ENCODE assay signal across 8 cellular contexts in the genomic region with DNA sequence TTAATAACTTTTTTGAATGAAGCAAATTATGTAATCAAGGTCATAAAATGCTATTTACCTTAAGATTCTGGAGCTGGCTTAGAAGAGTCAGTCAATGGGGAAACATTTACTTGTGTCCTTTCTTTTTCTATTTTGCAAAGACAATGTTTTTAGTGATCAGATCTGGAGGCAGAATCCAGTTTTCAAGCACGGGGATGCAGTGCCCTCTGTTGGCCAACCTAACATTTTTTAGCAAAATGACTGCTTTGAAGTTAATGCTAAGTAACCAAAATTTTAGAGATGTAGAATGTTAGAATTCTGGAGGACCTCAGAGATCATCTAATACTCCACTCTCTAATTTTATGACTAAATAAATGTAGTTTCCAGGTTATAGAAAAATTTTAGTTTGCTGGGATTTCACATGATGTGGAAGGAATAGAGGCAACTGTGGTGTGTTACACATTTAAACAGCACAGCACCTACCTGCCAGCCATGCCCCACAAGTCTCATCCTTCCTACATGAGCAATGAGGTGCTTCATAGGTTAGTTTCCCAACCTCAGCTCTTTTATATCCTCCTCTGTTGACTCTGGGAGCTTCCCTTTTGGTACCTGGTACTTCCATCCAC. TPM values are rescaled to one million over a fixed set of nuclear protein-coding genes. Genes with fewer than 3 reads are reported as not detected.
A peak's percentile ranks its signal among the peaks of the same experiment; 100 is the strongest.
DNase-seq lines count a peak whose midpoint lies in the region; ATAC-seq, FAIRE-seq and TF ChIP-seq lines count a peak whose summit lies in the region.

No MANE protein-coding gene starts in this region.

- H3K36me3 ChIP-seq in DND-41 (ENCODE audit: insufficient read depth, low read length) (no peaks in the 10 kb centered on the region), brain microvascular endothelial cell (replicated peaks) (no peaks in the 10 kb centered on the region), HepG2 (replicated peaks in 1 of 2; ENCODE audit: control insufficient read depth in 1 of 2, insufficient read depth in 2 of 2, low read length in 2 of 2) (no peaks in the 10 kb centered on the region)

- TF ChIP-seq POLR2A in HepG2 (IDR thresholded peaks at IDR 0.05; ENCODE audit: insufficient read depth in 1 of 2, low read depth in 2 of 2, low read length in 2 of 2): no peak

- no peak for TF ChIP-seq RAD21 in HepG2 (CRISPR knock-in tag; IDR thresholded peaks at IDR 0.05)

- CTCF ChIA-PET in HepG2 (lab: Yijun Ruan, JAX; ENCODE audit: low intra/inter-chr PET ratio, low total read pairs): interaction anchor here (0.9 to 1.7 kb wide), 3 partner anchors 198 to 566 kb away, joined by 3 to 5 read pairs (median 4); no protein-coding TSS in a partner anchor

- H3K27me3 ChIP-seq in DND-41 (ENCODE audit: insufficient read depth, low read length, poor library complexity) (peaks cover 2% of the 10 kb centered on the region), brain microvascular endothelial cell (replicated peaks) (no peaks in the 10 kb centered on the region), HepG2 (ENCODE audit: control insufficient read depth in 1 of 2, insufficient read depth in 2 of 2, low read length in 2 of 2) (peaks cover 0 to 3% of the 10 kb centered on the region in 2 experiments; a peak in 1 of 5 replicates)

- in situ Hi-C loops in brain microvascular endothelial cell (cut with HindIII; ENCODE audit: low pct_ligation_motif_present, low sequenced_read_pairs): no loop called here
- in situ Hi-C loops in HepG2 (cut with HindIII; ENCODE audit: extremely low pct_ligation_motif_present, low pct_unique_long_range_greater_than_20kb): no loop called here

- POLR2A ChIA-PET in HepG2 (lab: Yijun Ruan, JAX): no interaction called here

- H3K4me2 ChIP-seq in DND-41 (ENCODE audit: insufficient read depth, low read length): no peak overlapping the region
- no peak overlapping the region for H3K4me2 ChIP-seq in HepG2 (ENCODE audit: low read depth, low read length)

- no peaks in the 10 kb centered on the region for H4K20me1 ChIP-seq in DND-41 (ENCODE audit: insufficient read depth, low read length)
- H4K20me1 ChIP-seq in HepG2 (ENCODE audit: insufficient read depth, low read length): no peaks in the 10 kb centered on the region

- H3K9me3 ChIP-seq in DND-41 (ENCODE audit: insufficient read depth, low read length, severe bottlenecking): no peaks in the 10 kb centered on the region
- no peaks in the 10 kb centered on the region for H3K9me3 ChIP-seq in HepG2 (ENCODE audit: low read length)

- H3K27ac ChIP-seq in DND-41 (ENCODE audit: low read length) (no peak overlapping the region), brain microvascular endothelial cell (no peak overlapping the region), HepG2 (ENCODE audit: extremely low read length, insufficient read depth, low read length) (no peak overlapping the region)

- H3K9ac ChIP-seq in DND-41 (ENCODE audit: low read depth, low read length) (no peak overlapping the region), HepG2 (ENCODE audit: insufficient read depth, low read depth, low read length) (no peak overlapping the region)

- DNase-seq in DND-41 (peak; percentile 58), UCSD-AML1 (lab: John Stamatoyannopoulos, UW; ENCODE audit: unreplicated experiment) (peak; percentile 44), brain microvascular endothelial cell (peak; percentile 38), HepG2 (ENCODE audit: low spot score) (peak; percentile 23), SK-N-DZ (ENCODE audit: low spot score) (no peak)
- peak; percentile 41 for DNase-seq in Jurkat, Clone E6-1 (ENCODE audit: low read depth, low spot score)
- DNase-seq in stimulated activated CD8-positive, alpha-beta memory T cell treated with anti-CD3 and anti-CD28 coated beads, Interleukin-2, amount 100 ng/mL, for 1 hour (ENCODE audit: low read depth in 2 of 2): peak; percentile 15 to 43

- TF ChIP-seq EP300 in HepG2 (IDR thresholded peaks at IDR 0.05; ENCODE audit: low read depth in 2 of 2, low read length in 2 of 2) (no peak), HepG2 (CRISPR knock-in tag; IDR thresholded peaks at IDR 0.05; ENCODE audit: borderline replicate concordance) (no peak)

- intact Hi-C loops in HepG2 (cut with micrococcal nuclease; ENCODE audit: unreplicated experiment): loop anchor here (1.0 to 10.0 kb wide), 2 partner anchors 443 to 1035 kb away; no protein-coding TSS in a partner anchor

- H2AFZ ChIP-seq in DND-41 (ENCODE audit: low read depth, low read length) (no peak overlapping the region), HepG2 (ENCODE audit: low read length) (no peak overlapping the region)

- 0% methylated on average over 1 of the region's 1 CpG for WGBS in HepG2 (ENCODE audit: low lambda C conversion rate)

- H3K79me2 ChIP-seq in DND-41 (ENCODE audit: insufficient read depth, low read length) (no peaks in the 10 kb centered on the region), HepG2 (ENCODE audit: insufficient read depth, low read length) (no peaks in the 10 kb centered on the region)

- no TSS peak for BruUV-seq in HepG2 (replicated peaks; lab: Mats Ljungman, UMichigan)

- TF ChIP-seq CTCF in DND-41 (IDR thresholded peaks at IDR 0.05; ENCODE audit: borderline replicate concordance, extremely low read depth, low read length, poor library complexity, severe bottlenecking) (peak; percentile 70), brain microvascular endothelial cell (IDR thresholded peaks at IDR 0.05; ENCODE audit: low read depth, low read length, missing control alignments) (peak; percentile 77), HepG2 (CRISPR knock-in tag; IDR thresholded peaks at IDR 0.05) (peak; percentile 72)

- no peak overlapping the region for H3K4me3 ChIP-seq in DND-41 (ENCODE audit: low read depth in 1 of 2, low read length in 2 of 2)
- no peak overlapping the region for H3K4me3 ChIP-seq in Jurkat, Clone E6-1 (ENCODE audit: low read length)
- no peak overlapping the region for H3K4me3 ChIP-seq in brain microvascular endothelial cell (ENCODE audit: low read depth, low read length)
- H3K4me3 ChIP-seq in HepG2 (replicated peaks in 1 of 3; ENCODE audit: insufficient read depth in 1 of 3, low read depth in 2 of 3, low read length in 3 of 3): no peak overlapping the region

- FAIRE-seq in HepG2 (lab: Jason Lieb, UNC): peak; percentile 23

- ATAC-seq in DND-41 (ENCODE audit: insufficient read depth, low read depth): peak; percentile 59; the same call in 1 of the 3 replicates
- peak; percentile 53; the same call in 2 of the 3 replicates for ATAC-seq in HepG2
- ATAC-seq in HG02938 (IDR thresholded peaks at IDR 0.05; ENCODE audit: unreplicated experiment): no peak

- H3K4me1 ChIP-seq in DND-41 (ENCODE audit: insufficient read depth, low read length) (no peaks in the 10 kb centered on the region), HepG2 (ENCODE audit: insufficient read depth, low read length) (no peaks in the 10 kb centered on the region)

RNA-seq across cellular contexts. Expression of gene SLC9A4, which starts 23.6 kb away (rescaled TPM):
- not detected for polyA plus RNA-seq in Jurkat, Clone E6-1 (2012; ENCODE audit: insufficient read depth, insufficient read length)
- not detected in 2 replicates for total RNA-seq in HepG2 (2016; rRNA removed; fragmentation: Illumina TruSeq; extraction: Trizol)
- total RNA-seq in HepG2 (2016; cell fraction: cytosol; rRNA removed; fragmentation: Illumina TruSeq; extraction: Trizol; ENCODE audit: low read depth): not detected in 2 replicates
- total RNA-seq in HepG2 (2016; cell fraction: insoluble cytoplasmic fraction; rRNA removed; fragmentation: Illumina TruSeq; extraction: Trizol): not detected in 2 replicates
- total RNA-seq in HepG2 (2016; cell fraction: membrane; rRNA removed; fragmentation: Illumina TruSeq; extraction: Trizol): not detected in 2 replicates
- total RNA-seq in HepG2 (2016; cell fraction: nucleus; rRNA removed; fragmentation: Illumina TruSeq; extraction: Trizol): not detected in 2 replicates
- polyA plus RNA-seq in HepG2 (2011; rRNA removed): not detected in 2 replicates
- not detected in 2 replicates for polyA plus RNA-seq in HepG2 (2011; cell fraction: cytosol; rRNA removed)
- polyA plus RNA-seq in HepG2 (2011; cell fraction: nucleus; rRNA removed): not detected in 2 replicates
- polyA plus RNA-seq in HepG2 (2012): not detected in 2 replicates
- not detected in 2 replicates for polyA plus RNA-seq in HepG2 (2016; cell fraction: cytosol; fragmentation: Illumina TruSeq; extraction: Trizol; ENCODE audit: low read depth)
- polyA plus RNA-seq in HepG2 (2016; cell fraction: insoluble cytoplasmic fraction; fragmentation: Illumina TruSeq; extraction: Trizol; ENCODE audit: low read depth): not detected in 2 replicates
- polyA plus RNA-seq in HepG2 (2016; cell fraction: membrane; fragmentation: Illumina TruSeq; extraction: Trizol; ENCODE audit: low read depth): not detected in 2 replicates
- not detected in 2 replicates for polyA plus RNA-seq in HepG2 (2016; cell fraction: nucleus; fragmentation: Illumina TruSeq; extraction: Trizol; ENCODE audit: insufficient read depth, low read depth)
- 0.04 TPM in 1 of 2 replicates, not detected in the other for polyA minus RNA-seq in HepG2 (2011; rRNA and poly(A)+ RNA removed; ENCODE audit: low replicate concordance)
- not detected in 2 replicates for polyA minus RNA-seq in HepG2 (2011; cell fraction: cytosol; rRNA and poly(A)+ RNA removed)
- polyA minus RNA-seq in HepG2 (2011; cell fraction: nucleus; rRNA and poly(A)+ RNA removed): 0.12 and 0.13 TPM in 2 replicates
- polyA plus RNA-seq in SK-N-DZ (2014; cell fraction: cytosol; rRNA removed): not detected in 2 replicates
- polyA plus RNA-seq in SK-N-DZ (2014; cell fraction: nucleus; rRNA removed): not detected in 2 replicates

RNA-seq across cellular contexts. Expression of gene IL18RAP, which starts 26.5 kb away (rescaled TPM):
- polyA plus RNA-seq in Jurkat, Clone E6-1 (2012; ENCODE audit: insufficient read depth, insufficient read length): not detected
- not detected in 2 replicates for total RNA-seq in HepG2 (2016; rRNA removed; fragmentation: Illumina TruSeq; extraction: Trizol)
- total RNA-seq in HepG2 (2016; cell fraction: cytosol; rRNA removed; fragmentation: Illumina TruSeq; extraction: Trizol; ENCODE audit: low read depth): not detected in 2 replicates
- not detected in 2 replicates for total RNA-seq in HepG2 (2016; cell fraction: insoluble cytoplasmic fraction; rRNA removed; fragmentation: Illumina TruSeq; extraction: Trizol)
- not detected in 2 replicates for total RNA-seq in HepG2 (2016; cell fraction: membrane; rRNA removed; fragmentation: Illumina TruSeq; extraction: Trizol)
- not detected in 2 replicates for total RNA-seq in HepG2 (2016; cell fraction: nucleus; rRNA removed; fragmentation: Illumina TruSeq; extraction: Trizol)
- polyA plus RNA-seq in HepG2 (2011; rRNA removed): 0.05 TPM in 1 of 2 replicates, not detected in the other
- polyA plus RNA-seq in HepG2 (2011; cell fraction: cytosol; rRNA removed): not detected in 2 replicates
- polyA plus RNA-seq in HepG2 (2011; cell fraction: nucleus; rRNA removed): not detected in 2 replicates
- not detected in 2 replicates for polyA plus RNA-seq in HepG2 (2012)
- polyA plus RNA-seq in HepG2 (2016; cell fraction: cytosol; fragmentation: Illumina TruSeq; extraction: Trizol; ENCODE audit: low read depth): not detected in 2 replicates
- not detected in 2 replicates for polyA plus RNA-seq in HepG2 (2016; cell fraction: insoluble cytoplasmic fraction; fragmentation: Illumina TruSeq; extraction: Trizol; ENCODE audit: low read depth)
- not detected in 2 replicates for polyA plus RNA-seq in HepG2 (2016; cell fraction: membrane; fragmentation: Illumina TruSeq; extraction: Trizol; ENCODE audit: low read depth)
- not detected in 2 replicates for polyA plus RNA-seq in HepG2 (2016; cell fraction: nucleus; fragmentation: Illumina TruSeq; extraction: Trizol; ENCODE audit: insufficient read depth, low read depth)
- not detected in 2 replicates for polyA minus RNA-seq in HepG2 (2011; rRNA and poly(A)+ RNA removed; ENCODE audit: low replicate concordance)
- not detected in 2 replicates for polyA minus RNA-seq in HepG2 (2011; cell fraction: cytosol; rRNA and poly(A)+ RNA removed)
- polyA minus RNA-seq in HepG2 (2011; cell fraction: nucleus; rRNA and poly(A)+ RNA removed): not detected in 2 replicates
- polyA plus RNA-seq in SK-N-DZ (2014; cell fraction: cytosol; rRNA removed): not detected in 2 replicates
- not detected in 2 replicates for polyA plus RNA-seq in SK-N-DZ (2014; cell fraction: nucleus; rRNA removed)
